12 cellular contexts compared by ENCODE assay signal in the genomic region with DNA sequence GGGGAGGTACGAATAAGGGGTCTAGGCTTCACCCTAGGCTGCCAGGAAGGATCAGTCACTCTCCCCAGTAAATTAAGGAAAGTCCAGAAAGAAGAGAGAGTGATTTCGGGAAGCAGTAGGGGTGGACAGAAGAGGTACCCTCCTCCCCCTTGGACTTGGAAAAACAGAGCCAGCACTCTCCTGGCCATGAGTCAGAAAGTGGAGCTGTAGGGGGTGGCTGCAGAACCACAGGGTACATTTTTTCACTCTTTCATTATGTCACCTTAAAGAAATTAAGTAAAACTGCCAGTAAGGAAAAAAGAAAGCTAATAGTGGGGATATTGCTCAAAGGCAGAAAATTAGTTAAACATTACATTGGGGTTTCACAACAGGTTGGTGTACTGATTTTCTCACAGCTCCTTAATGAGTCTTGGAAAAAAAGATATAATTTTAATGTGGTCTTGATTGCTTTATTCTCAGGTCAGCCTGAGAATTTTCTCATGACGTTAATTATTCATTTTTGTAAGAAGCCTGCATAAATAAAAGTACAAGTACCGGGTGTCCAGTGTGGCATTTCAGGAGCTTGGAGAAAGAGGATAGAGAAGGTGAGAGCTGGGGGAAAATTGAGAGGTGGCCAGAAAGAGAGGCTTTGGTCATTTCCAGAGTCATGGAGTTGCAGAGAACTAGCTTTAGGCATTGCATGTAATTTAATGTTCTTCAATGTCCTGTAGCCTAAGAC. TPM values are rescaled to one million over a fixed set of nuclear protein-coding genes. Genes with fewer than 3 reads are reported as not detected.
DNase-seq lines count a peak whose midpoint lies in the region; ATAC-seq and TF ChIP-seq lines count a peak whose summit lies in the region.
"Had no signal": no experiment of that assay in that cellular context is flagged by ENCODE, and none has a peak within 500 bp of the region (broad histone marks: within the 10 kb centered on the region; RNA-seq: fewer than 3 reads in every experiment).

No MANE protein-coding gene starts in this region.

- H3K36me3 Mint-ChIP-seq in progenitor cell of endocrine pancreas (ENCODE audit: insufficient read depth): peaks cover 3% of the 10 kb centered on the region

- no peaks in the 10 kb centered on the region for H3K27me3 Mint-ChIP-seq in progenitor cell of endocrine pancreas

- peaks cover 16% of the 10 kb centered on the region for H3K4me1 Mint-ChIP-seq in progenitor cell of endocrine pancreas (ENCODE audit: low read depth)

- no peak overlapping the region for H3K4me3 Mint-ChIP-seq in progenitor cell of endocrine pancreas (ENCODE audit: low read depth)
- H3K4me3 Mint-ChIP-seq: H9 had no signal

- TF ChIP-seq CTCF in fibroblast of mammary gland (conservative IDR thresholded peaks at IDR 0.05; ENCODE audit: control insufficient read depth, insufficient read depth, low read depth, low read length) (no peak), progenitor cell of endocrine pancreas (IDR thresholded peaks at IDR 0.05; ENCODE audit: unreplicated experiment) (no peak)

- DNase-seq in fibroblast of mammary gland (ENCODE audit: low read depth) (peak; percentile 23), progenitor cell of endocrine pancreas (ENCODE audit: low spot score, unreplicated experiment) (no peak), NCI-H2227 (lab: John Stamatoyannopoulos, UW; ENCODE audit: unreplicated experiment) (no peak), NCI-H2107 (lab: John Stamatoyannopoulos, UW) (no peak), NCI-H446 (lab: John Stamatoyannopoulos, UW) (no peak)
- DNase-seq: glutamatergic neuron, H9, NCI-H345, small intestine, WERI-Rb-1 had no signal

- no peaks in the 10 kb centered on the region for H3K9me3 Mint-ChIP-seq in progenitor cell of endocrine pancreas (ENCODE audit: low read depth)

- no peak overlapping the region for H3K4me3 ChIP-seq in fibroblast of mammary gland (ENCODE audit: control insufficient read depth, low read depth, low read length)

- peak; percentile 2 for ATAC-seq in GM19463 (IDR thresholded peaks at IDR 0.05; ENCODE audit: unreplicated experiment)
- no peak for ATAC-seq in SK-N-SH treated with all-trans-retinoic acid at 6 μM for 48 hours

- peak overlapping the region; percentile 67 for H3K27ac Mint-ChIP-seq in progenitor cell of endocrine pancreas
- H3K27ac Mint-ChIP-seq: H9 had no signal

TF ChIP-seq in SK-N-SH treated with all-trans-retinoic acid at 6 μM for 48 hours, 23 proteins besides CTCF, POLR2A, EP300 and RAD21:
- peak; percentile 19; the same call in 1 of the 2 replicates for TF ChIP-seq ZFP30 (CRISPR knock-in tag; IDR thresholded peaks at IDR 0.05)
- no peak for TF ChIP-seq RARB (CRISPR knock-in tag; IDR thresholded peaks at IDR 0.05)

RNA-seq across cellular contexts. Expression of gene AOAH, which starts 23.1 kb away (rescaled TPM):
- 1.00 and 3.3 TPM in 2 replicates for total RNA-seq in progenitor cell of endocrine pancreas
